Comparison of ENCODE assay signal across 12 cellular contexts in the genomic region with DNA sequence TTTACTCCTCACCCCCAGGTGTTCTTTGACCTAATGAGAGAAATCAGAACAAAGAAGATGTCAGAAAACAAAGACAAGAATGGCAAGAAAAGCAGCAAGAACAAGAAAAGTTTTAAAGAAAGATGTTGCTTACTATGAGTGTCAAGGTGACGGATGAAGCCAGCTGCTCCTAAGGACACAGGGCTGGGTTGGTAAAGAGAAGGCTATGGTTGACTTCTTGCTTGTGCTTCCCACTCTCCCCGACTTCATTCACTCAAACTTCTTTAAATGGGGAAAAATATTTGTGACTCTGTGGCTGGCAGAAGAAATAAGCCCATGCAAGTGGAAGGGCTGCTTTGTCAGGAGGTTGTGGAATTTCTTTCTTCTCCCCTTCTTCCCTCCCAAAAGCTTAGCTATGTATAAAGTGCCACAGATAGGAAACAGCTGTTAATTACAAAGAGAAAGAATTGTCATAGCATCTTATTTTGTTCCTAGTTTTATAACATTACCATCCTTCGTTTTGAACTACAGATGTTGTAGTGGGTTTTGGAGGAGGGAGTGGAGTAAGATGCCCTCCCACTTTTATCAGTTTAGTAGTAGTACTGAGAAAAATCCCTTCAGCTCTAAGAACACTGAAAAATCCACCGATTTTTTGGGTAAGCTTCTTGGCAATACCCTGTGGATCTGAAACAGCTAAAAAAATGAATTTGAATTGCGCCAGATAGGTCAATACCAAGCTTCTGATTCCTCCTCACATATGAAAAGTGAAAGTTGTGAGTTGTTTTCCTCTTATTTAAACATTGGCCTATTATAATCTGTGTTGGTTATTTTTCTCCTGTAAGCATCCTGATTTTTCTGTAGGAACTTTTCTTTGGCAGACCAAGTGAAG. TPM values are rescaled to one million over a fixed set of nuclear protein-coding genes. Genes with fewer than 3 reads are reported as not detected.
DNase-seq lines count a peak whose midpoint lies in the region; ATAC-seq and TF ChIP-seq lines count a peak whose summit lies in the region.
"Had no signal": no experiment of that assay in that cellular context is flagged by ENCODE, and none has a peak within 500 bp of the region (broad histone marks: within the 10 kb centered on the region; RNA-seq: fewer than 3 reads in every experiment).

No MANE protein-coding gene starts in this region.

- H3K36me3 ChIP-seq in esophagus squamous epithelium (peaks cover 0 to 97% (median 0%) of the 10 kb centered on the region in 3 donors), ascending aorta (peaks cover 24 to 66% of the 10 kb centered on the region in 2 donors)

- H3K27ac ChIP-seq in esophagus squamous epithelium = peak overlapping the region; percentile 4 to 57 (median 39)
- H3K27ac ChIP-seq in ascending aorta = no peak overlapping the region

- H3K4me1 ChIP-seq in esophagus squamous epithelium (peaks cover 0 to 39% (median 7%) of the 10 kb centered on the region in 3 donors), ascending aorta (no peaks in the 10 kb centered on the region)

- WGBS in esophagus squamous epithelium, 2 donors = 59 to 62% methylated on average over 5 of the region's 5 CpGs

- TF ChIP-seq POLR2A in esophagus squamous epithelium (IDR thresholded peaks at IDR 0.05) = no peak

- peak; percentile 37 for ATAC-seq in GM21367 (IDR thresholded peaks at IDR 0.05; ENCODE audit: unreplicated experiment)
- peak; percentile 36 for ATAC-seq in HG03108 (IDR thresholded peaks at IDR 0.05; ENCODE audit: unreplicated experiment)

- H3K4me3 ChIP-seq in GM12865 (ENCODE audit: low read depth, low read length) (peak overlapping the region; percentile 36), esophagus squamous epithelium (no peak overlapping the region), ascending aorta (no peak overlapping the region)

- POLR2A ChIA-PET in HEK293T (lab: Yijun Ruan, JAX) = no interaction called here

- intact Hi-C loops in esophagus squamous epithelium (cut with DNase I) (no loop called here), ascending aorta (cut with DNase I) (no loop called here)

- TF ChIP-seq CTCF in GM12865 (IDR thresholded peaks at IDR 0.05; ENCODE audit: insufficient read depth, low read depth, low read length, missing control alignments) (no peak), esophagus squamous epithelium (IDR thresholded peaks at IDR 0.05) (no peak), ascending aorta (IDR thresholded peaks at IDR 0.05) (no peak)

- CTCF ChIA-PET in HEK293T (lab: Yijun Ruan, JAX) = interaction anchor here (2.0 kb wide), 1 partner anchor 10 kb away, joined by 9 read pairs; no protein-coding TSS in a partner anchor

- DNase-seq in GM12865 (ENCODE audit: low read depth) = no peak
- no peak for DNase-seq in esophagus squamous epithelium (lab: John Stamatoyannopoulos, UW)
- DNase-seq in NCI-H2107 treated with DMSO at 0.1 percent for 48 hours (lab: John Stamatoyannopoulos, UW; ENCODE audit: unreplicated experiment) = no peak
- no peak for DNase-seq in ascending aorta (ENCODE audit: low spot score in 2 of 2)
- no peak for DNase-seq in cortex of kidney (lab: John Stamatoyannopoulos, UW)
- DNase-seq in HEK293T (ENCODE audit: extremely low spot score) = no peak
- DNase-seq: CD4-positive, alpha-beta memory T cell; islet precursor cell; T1000 had no signal

- H3K27me3 ChIP-seq in esophagus squamous epithelium (no peaks in the 10 kb centered on the region), ascending aorta (no peaks in the 10 kb centered on the region)

- H3K9me3 ChIP-seq in esophagus squamous epithelium (no peaks in the 10 kb centered on the region), ascending aorta (no peaks in the 10 kb centered on the region)

TF ChIP-seq in HEK293T, 16 proteins besides CTCF, POLR2A, EP300 and RAD21:
- TF ChIP-seq HDGF (IDR thresholded peaks at IDR 0.05; ENCODE audit: borderline replicate concordance) (no peak), ELF4 (IDR thresholded peaks at IDR 0.05) (no peak), FOXK2 (IDR thresholded peaks at IDR 0.05) (no peak), SP1 (IDR thresholded peaks at IDR 0.05) (no peak), CTBP1 (IDR thresholded peaks at IDR 0.05; ENCODE audit: borderline replicate concordance) (no peak), FOXA1 (IDR thresholded peaks at IDR 0.05) (no peak), SUZ12 (IDR thresholded peaks at IDR 0.05) (no peak)

RNA-seq across cellular contexts. Expression of a gene that starts 40.7 kb away (rescaled TPM):
- total RNA-seq in esophagus squamous epithelium = 10 to 100 TPM; 50.2 to 99.2 (median 64.8) TPM
- 21.7 TPM for total RNA-seq in ascending aorta

RNA-seq across cellular contexts. Expression of a gene that starts 52.6 kb away (rescaled TPM):
- 1 to 10 TPM in 2 of 4 donors, under 1 TPM in 2; 0.15 to 2.5 (median 0.93) TPM for total RNA-seq in esophagus squamous epithelium
- total RNA-seq in ascending aorta = 8.1 TPM
- total RNA-seq: CD4-positive, alpha-beta memory T cell; progenitor cell of endocrine pancreas had no signal

Comparison
In these comparisons a context has a peak if more than half of its experiments do, and no peak if none do; other contexts are left out.
1. H3K27ac ChIP-seq: peak in esophagus squamous epithelium (4 of 4); none in ascending aorta (0 of 2).